Comparison of ENCODE assay signal across 24 cellular contexts in the genomic region with DNA sequence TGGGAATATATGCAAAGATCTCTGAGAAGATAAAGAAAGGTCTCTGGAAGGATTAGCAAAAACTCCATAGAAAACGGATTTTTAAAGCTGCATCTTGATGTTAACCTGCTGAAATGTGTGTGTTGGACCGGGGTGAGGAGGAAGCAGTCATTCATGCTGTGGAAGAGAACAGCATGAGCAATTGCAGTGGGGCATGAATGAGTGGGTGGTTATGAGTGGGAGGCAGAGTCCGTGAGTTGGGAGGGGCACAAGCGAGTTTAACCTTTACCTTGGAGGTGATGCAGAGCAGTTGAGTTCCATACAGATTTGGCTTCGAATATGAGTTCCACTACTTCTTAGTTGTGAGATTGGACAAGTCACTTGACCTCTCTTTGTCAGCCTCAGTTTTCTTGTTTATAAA. TPM values are rescaled to one million over a fixed set of nuclear protein-coding genes. Genes with fewer than 3 reads are reported as not detected.
"Had no signal": no experiment of that assay in that cellular context is flagged by ENCODE, and none has a peak within 500 bp of the region (broad histone marks: within the 10 kb centered on the region; RNA-seq: fewer than 3 reads in every experiment).

No MANE protein-coding gene starts in this region.

- H3K4me1 ChIP-seq: esophagus muscularis mucosa, foreskin keratinocyte, gastroesophageal sphincter, heart right ventricle, left lung, lower lobe of right lung had no signal

- H3K9me3 ChIP-seq: esophagus muscularis mucosa, gastroesophageal sphincter, heart right ventricle, left lung, lower lobe of right lung had no signal

- FAIRE-seq: colon, endothelial cell of umbilical vein, frontal cortex, islet of Langerhans, keratinocyte had no signal

- H3K4me1 Mint-ChIP-seq: mesothelial cell of epicardium; naive thymus-derived CD4-positive, alpha-beta T cell had no signal

- ATAC-seq: foreskin keratinocyte; gastroesophageal sphincter; heart right ventricle; left cardiac atrium; left lung; left ventricle myocardium superior; lower lobe of right lung; naive thymus-derived CD4-positive, alpha-beta T cell had no signal

- H3K27me3 Mint-ChIP-seq: naive thymus-derived CD4-positive, alpha-beta T cell had no signal

- DNase-seq: dermis blood vessel endothelial cell; dorsolateral prefrontal cortex; effector CD4-positive, alpha-beta T cell; effector memory CD4-positive, alpha-beta T cell; foreskin keratinocyte; head of caudate nucleus; heart right ventricle; hippocampal formation; left cardiac atrium; left lung; left ventricle myocardium superior; lower lobe of right lung; mesenchymal stem cell; naive thymus-derived CD4-positive, alpha-beta T cell had no signal

- H3K27me3 ChIP-seq: dorsolateral prefrontal cortex, esophagus muscularis mucosa, foreskin keratinocyte, gastroesophageal sphincter, heart right ventricle, left lung had no signal

- H3K4me3 ChIP-seq: coronary artery, dorsolateral prefrontal cortex, esophagus muscularis mucosa, gastroesophageal sphincter, heart right ventricle, left lung, lower lobe of right lung had no signal

- H3K27ac ChIP-seq: coronary artery, dorsolateral prefrontal cortex, esophagus muscularis mucosa, foreskin keratinocyte, gastroesophageal sphincter, heart right ventricle, left lung, lower lobe of right lung had no signal

- H3K27ac Mint-ChIP-seq: mesothelial cell of epicardium had no signal

- H3K4me3 Mint-ChIP-seq: mesothelial cell of epicardium; naive thymus-derived CD4-positive, alpha-beta T cell had no signal

RNA-seq across cellular contexts. Expression of gene GALNT8, which starts 29.4 kb away (rescaled TPM):
- total RNA-seq: foreskin keratinocyte had no signal
- polyA plus RNA-seq: fibroblast of lung, foreskin keratinocyte had no signal
